In genomic region chr11:44566952-44567875, GRCh38 we compare ENCODE assay signal across 1 cellular context.
TF ChIP-seq lines count a peak whose summit lies in the region.

No MANE protein-coding gene starts in this region.

TF ChIP-seq in HepG2, 621 proteins besides CTCF, POLR2A, EP300 and RAD21 (continued from another document):
- TF ChIP-seq SNAPC4 (CRISPR knock-in tag; IDR thresholded peaks at IDR 0.05) = no peak
- TF ChIP-seq JDP2 (CRISPR knock-in tag; IDR thresholded peaks at IDR 0.05; ENCODE audit: borderline replicate concordance) = no peak
- TF ChIP-seq ZBTB42 (CRISPR knock-in tag; IDR thresholded peaks at IDR 0.05) = no peak
- TF ChIP-seq KLF16 (CRISPR knock-in tag; IDR thresholded peaks at IDR 0.05) = no peak
- TF ChIP-seq ZNF512B (CRISPR knock-in tag; IDR thresholded peaks at IDR 0.05; ENCODE audit: borderline replicate concordance) = no peak
- TF ChIP-seq TEF (CRISPR knock-in tag; IDR thresholded peaks at IDR 0.05) = no peak
- TF ChIP-seq NR2C2 (CRISPR knock-in tag; IDR thresholded peaks at IDR 0.05; ENCODE audit: borderline replicate concordance) = no peak
- no peak for TF ChIP-seq NFYB (CRISPR knock-in tag; IDR thresholded peaks at IDR 0.05)
- no peak for TF ChIP-seq POLR2G (IDR thresholded peaks at IDR 0.05; ENCODE audit: low read depth, low read length)
- no peak for TF ChIP-seq IKZF1 (IDR thresholded peaks at IDR 0.05)
